In genomic region chr16:11100239-11100750, GRCh38 we compare ENCODE assay signal across 8 cellular contexts.
DNase-seq lines count a peak whose midpoint lies in the region; ATAC-seq and TF ChIP-seq lines count a peak whose summit lies in the region.

No MANE protein-coding gene starts in this region.

- POLR2A ChIA-PET in RWPE1 (lab: Yijun Ruan, JAX; ENCODE audit: low non-redundant PET) = no interaction called here

- H3K9ac ChIP-seq in neural progenitor cell = no peak overlapping the region

- no peak overlapping the region for H3K4me3 ChIP-seq in neural progenitor cell

- ATAC-seq in esophagus mucosa = peak; percentile 13

- no peaks in the 10 kb centered on the region for H3K9me3 Mint-ChIP-seq in neural progenitor cell

- H3K79me2 ChIP-seq in neural progenitor cell (ENCODE audit: low read depth) = no peaks in the 10 kb centered on the region

- TF ChIP-seq CTCF in RWPE1 (conservative IDR thresholded peaks at IDR 0.05; ENCODE audit: low read depth) (no peak), neural progenitor cell (IDR thresholded peaks at IDR 0.05) (peak; percentile 30)

- CTCF ChIA-PET in RWPE1 (lab: Yijun Ruan, JAX) = no interaction called here

- no peaks in the 10 kb centered on the region for H3F3A ChIP-seq in neural progenitor cell (ENCODE audit: low read depth)

- H3K27me3 ChIP-seq in neural progenitor cell = no peaks in the 10 kb centered on the region

- H3K4me1 Mint-ChIP-seq in neural progenitor cell = peaks cover 46% of the 10 kb centered on the region

- H3K27me3 Mint-ChIP-seq in neural progenitor cell (ENCODE audit: insufficient read depth, low read depth) = peaks cover 6% of the 10 kb centered on the region

- no peak overlapping the region for H3K4me2 ChIP-seq in neural progenitor cell

- no peaks in the 10 kb centered on the region for H4K20me1 ChIP-seq in neural progenitor cell (ENCODE audit: low read depth)

- no peaks in the 10 kb centered on the region for H3K36me3 ChIP-seq in neural progenitor cell

- H2AFZ ChIP-seq in neural progenitor cell (replicated peaks) = no peak overlapping the region

- no peak overlapping the region for H3K4me3 Mint-ChIP-seq in neural progenitor cell

- peak overlapping the region; percentile 21; the same call in 1 of the 2 replicates for H3K27ac ChIP-seq in RWPE1
- H3K27ac ChIP-seq in neural progenitor cell = no peak overlapping the region

- H3K36me3 Mint-ChIP-seq in neural progenitor cell = no peaks in the 10 kb centered on the region

- no peak overlapping the region for H3K27ac Mint-ChIP-seq in neural progenitor cell

- H3K4me1 ChIP-seq in neural progenitor cell = peaks cover 7% of the 10 kb centered on the region

- no peaks in the 10 kb centered on the region for H3K9me3 ChIP-seq in neural progenitor cell (ENCODE audit: low read depth)

- DNase-seq in CMK (ENCODE audit: low read depth) (peak; percentile 88), H4 (ENCODE audit: low spot score) (peak; percentile 89), RWPE1 (ENCODE audit: low spot score) (no peak), neural progenitor cell (ENCODE audit: low spot score) (peak; percentile 70), dedifferentiated amniotic fluid mesenchymal stem cell (ENCODE audit: extremely low spot score) (no peak), LoVo (ENCODE audit: low spot score) (no peak), COR-L47 (lab: John Stamatoyannopoulos, UW) (no peak)

Comparison
In these comparisons a context has a peak if more than half of its experiments do, and no peak if none do; other contexts are left out.
1. DNase-seq: peak in CMK (single experiment), H4 (single experiment) and neural progenitor cell (single experiment); none in RWPE1 (single experiment), dedifferentiated amniotic fluid mesenchymal stem cell (single experiment), LoVo (single experiment) and COR-L47 (single experiment).